In the genomic region with DNA sequence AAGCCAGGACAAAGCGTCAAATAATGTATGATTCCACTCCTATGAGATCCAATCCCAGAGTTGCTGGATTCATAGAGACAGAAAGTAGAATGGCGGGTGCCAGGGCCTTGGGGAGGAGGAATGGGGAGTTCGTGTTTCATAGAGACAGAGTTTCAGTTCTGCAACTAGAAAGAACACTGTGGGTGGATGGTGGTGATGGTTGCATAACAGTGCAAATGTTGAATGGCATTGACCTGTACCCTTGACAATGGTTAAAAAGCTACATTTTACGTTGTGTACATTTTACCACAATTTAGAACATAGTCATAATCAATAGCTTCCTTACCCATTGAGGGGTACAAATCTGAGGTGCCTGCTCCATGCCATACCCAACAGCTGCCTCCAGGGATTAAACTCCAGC, we compare ENCODE assay signal across 1 cellular context.
TF ChIP-seq lines count a peak whose summit lies in the region.

No MANE protein-coding gene starts in this region.

TF ChIP-seq in HepG2, 621 proteins besides CTCF, POLR2A, EP300 and RAD21:
- no peak for TF ChIP-seq HOXA5 (CRISPR knock-in tag; IDR thresholded peaks at IDR 0.05)
- TF ChIP-seq, protein P1, sequence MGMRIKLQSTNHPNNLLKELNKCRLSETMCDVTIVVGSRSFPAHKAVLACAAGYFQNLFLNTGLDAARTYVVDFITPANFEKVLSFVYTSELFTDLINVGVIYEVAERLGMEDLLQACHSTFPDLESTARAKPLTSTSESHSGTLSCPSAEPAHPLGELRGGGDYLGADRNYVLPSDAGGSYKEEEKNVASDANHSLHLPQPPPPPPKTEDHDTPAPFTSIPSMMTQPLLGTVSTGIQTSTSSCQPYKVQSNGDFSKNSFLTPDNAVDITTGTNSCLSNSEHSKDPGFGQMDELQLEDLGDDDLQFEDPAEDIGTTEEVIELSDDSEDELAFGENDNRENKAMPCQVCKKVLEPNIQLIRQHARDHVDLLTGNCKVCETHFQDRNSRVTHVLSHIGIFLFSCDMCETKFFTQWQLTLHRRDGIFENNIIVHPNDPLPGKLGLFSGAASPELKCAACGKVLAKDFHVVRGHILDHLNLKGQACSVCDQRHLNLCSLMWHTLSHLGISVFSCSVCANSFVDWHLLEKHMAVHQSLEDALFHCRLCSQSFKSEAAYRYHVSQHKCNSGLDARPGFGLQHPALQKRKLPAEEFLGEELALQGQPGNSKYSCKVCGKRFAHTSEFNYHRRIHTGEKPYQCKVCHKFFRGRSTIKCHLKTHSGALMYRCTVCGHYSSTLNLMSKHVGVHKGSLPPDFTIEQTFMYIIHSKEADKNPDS (CRISPR knock-in tag; IDR thresholded peaks at IDR 0.05): no peak
- TF ChIP-seq NONO (IDR thresholded peaks at IDR 0.05): no peak
- no peak for TF ChIP-seq NONO (CRISPR knock-in tag; conservative IDR thresholded peaks at IDR 0.05)
- TF ChIP-seq, protein P2, sequence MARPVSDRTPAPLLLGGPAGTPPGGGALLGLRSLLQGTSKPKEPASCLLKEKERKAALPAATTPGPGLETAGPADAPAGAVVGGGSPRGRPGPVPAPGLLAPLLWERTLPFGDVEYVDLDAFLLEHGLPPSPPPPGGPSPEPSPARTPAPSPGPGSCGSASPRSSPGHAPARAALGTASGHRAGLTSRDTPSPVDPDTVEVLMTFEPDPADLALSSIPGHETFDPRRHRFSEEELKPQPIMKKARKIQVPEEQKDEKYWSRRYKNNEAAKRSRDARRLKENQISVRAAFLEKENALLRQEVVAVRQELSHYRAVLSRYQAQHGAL (CRISPR knock-in tag; IDR thresholded peaks at IDR 0.05; ENCODE audit: not compliant biosample characterization): no peak
- no peak for TF ChIP-seq ZNF878 (CRISPR knock-in tag; IDR thresholded peaks at IDR 0.05)
- no peak for TF ChIP-seq ZFP1 (CRISPR knock-in tag; IDR thresholded peaks at IDR 0.05)
- TF ChIP-seq HCFC1 (IDR thresholded peaks at IDR 0.05; ENCODE audit: low read depth, low read length): no peak
- TF ChIP-seq ARNTL (CRISPR knock-in tag; IDR thresholded peaks at IDR 0.05): no peak
- TF ChIP-seq RFXANK (CRISPR knock-in tag; IDR thresholded peaks at IDR 0.05): no peak
- no peak for TF ChIP-seq ZSCAN21 (CRISPR knock-in tag; IDR thresholded peaks at IDR 0.05; ENCODE audit: borderline replicate concordance)
- TF ChIP-seq ZNF441 (CRISPR knock-in tag; IDR thresholded peaks at IDR 0.05; ENCODE audit: borderline replicate concordance): no peak
- TF ChIP-seq, protein P3, sequence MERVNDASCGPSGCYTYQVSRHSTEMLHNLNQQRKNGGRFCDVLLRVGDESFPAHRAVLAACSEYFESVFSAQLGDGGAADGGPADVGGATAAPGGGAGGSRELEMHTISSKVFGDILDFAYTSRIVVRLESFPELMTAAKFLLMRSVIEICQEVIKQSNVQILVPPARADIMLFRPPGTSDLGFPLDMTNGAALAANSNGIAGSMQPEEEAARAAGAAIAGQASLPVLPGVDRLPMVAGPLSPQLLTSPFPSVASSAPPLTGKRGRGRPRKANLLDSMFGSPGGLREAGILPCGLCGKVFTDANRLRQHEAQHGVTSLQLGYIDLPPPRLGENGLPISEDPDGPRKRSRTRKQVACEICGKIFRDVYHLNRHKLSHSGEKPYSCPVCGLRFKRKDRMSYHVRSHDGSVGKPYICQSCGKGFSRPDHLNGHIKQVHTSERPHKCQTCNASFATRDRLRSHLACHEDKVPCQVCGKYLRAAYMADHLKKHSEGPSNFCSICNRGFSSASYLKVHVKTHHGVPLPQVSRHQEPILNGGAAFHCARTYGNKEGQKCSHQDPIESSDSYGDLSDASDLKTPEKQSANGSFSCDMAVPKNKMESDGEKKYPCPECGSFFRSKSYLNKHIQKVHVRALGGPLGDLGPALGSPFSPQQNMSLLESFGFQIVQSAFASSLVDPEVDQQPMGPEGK (CRISPR knock-in tag; IDR thresholded peaks at IDR 0.05): no peak
- TF ChIP-seq ZNF562 (CRISPR knock-in tag; IDR thresholded peaks at IDR 0.05; ENCODE audit: borderline replicate concordance): no peak
- no peak for TF ChIP-seq SKI (IDR thresholded peaks at IDR 0.05; ENCODE audit: partially characterized antibody)
- TF ChIP-seq CREM (IDR thresholded peaks at IDR 0.05): no peak
- TF ChIP-seq CREM (CRISPR knock-in tag; IDR thresholded peaks at IDR 0.05): no peak
TF ChIP-seq in HepG2: peak in this region for 0.
